In the genomic region with DNA sequence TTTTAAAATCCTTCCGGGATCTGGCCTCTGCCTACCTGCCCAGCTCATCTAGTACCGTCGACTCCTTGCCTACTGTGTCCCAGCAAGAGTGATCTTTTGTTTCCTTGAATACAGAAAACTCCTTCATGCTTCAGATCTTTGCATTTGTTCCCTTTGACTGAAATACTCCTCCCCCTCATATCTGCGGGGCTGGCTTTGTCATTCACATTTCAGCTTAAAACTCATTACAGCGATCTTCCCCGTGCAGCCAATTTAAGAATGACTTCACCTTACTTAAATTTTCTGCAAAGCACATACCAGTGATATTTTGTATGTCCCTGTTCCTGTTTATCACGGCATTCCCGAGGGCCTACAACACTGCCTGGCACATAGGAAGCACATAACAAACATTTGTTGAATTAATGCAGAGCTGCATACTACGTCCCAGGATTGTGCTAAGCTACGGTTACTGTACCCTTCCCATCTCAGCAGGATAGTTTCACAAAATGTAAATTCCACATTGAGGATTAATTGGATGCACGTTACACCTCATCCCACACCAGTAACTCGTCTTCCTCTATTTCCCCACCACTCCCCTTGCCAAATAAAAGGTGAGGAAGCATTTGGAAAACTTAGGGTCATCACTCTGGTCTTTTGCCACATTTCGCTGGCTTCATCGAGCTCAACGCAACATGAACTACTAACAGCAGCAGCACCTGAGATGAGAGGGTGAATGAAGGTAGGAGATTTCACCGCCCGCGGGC, we compare ENCODE assay signal across 8 cellular contexts. TPM values are rescaled to one million over a fixed set of nuclear protein-coding genes. Genes with fewer than 3 reads are reported as not detected.
DNase-seq lines count a peak whose midpoint lies in the region; ATAC-seq and TF ChIP-seq lines count a peak whose summit lies in the region.

No MANE protein-coding gene starts in this region.

- H3K4me2 ChIP-seq in OCI-LY1 (ENCODE audit: low read length) (peak overlapping the region; percentile 89), osteoblast (ENCODE audit: insufficient read depth, low read length) (peak overlapping the region; percentile 100)

- H3K79me2 ChIP-seq in OCI-LY1 (ENCODE audit: insufficient read depth, low read length) (peaks cover 38% of the 10 kb centered on the region), osteoblast (ENCODE audit: insufficient read depth, low read length) (peaks cover 39% of the 10 kb centered on the region)

- no peaks in the 10 kb centered on the region for H3K9me3 Mint-ChIP-seq in CD4-positive, alpha-beta T cell

- peaks cover 23% of the 10 kb centered on the region for H3K36me3 ChIP-seq in OCI-LY1 (ENCODE audit: insufficient read depth, low read length)
- peaks cover 3% of the 10 kb centered on the region for H3K36me3 ChIP-seq in osteoblast (ENCODE audit: insufficient read depth, low read length)

- CTCF ChIA-PET in CD4-positive, alpha-beta T cell (lab: Charles Lee): interaction anchor here (1.0 to 1.6 kb wide), 2 partner anchors 149 to 200 kb away, joined by 3 to 4 read pairs; no protein-coding TSS in a partner anchor

- DNase-seq in CD4-positive, alpha-beta T cell: no peak
- DNase-seq in epithelial cell of esophagus (ENCODE audit: low read depth): no peak
- DNase-seq in osteoblast (ENCODE audit: insufficient read length, low spot score, missing footprints): no peak
- DNase-seq in HPDE6-E6E7 (ENCODE audit: extremely low spot score): no peak
- no peak for DNase-seq in cortex of kidney (lab: John Stamatoyannopoulos, UW)
- DNase-seq in stimulated activated CD4-positive, alpha-beta T cell treated with anti-CD3 and anti-CD28 coated beads, Interleukin-4, amount 100 ng/mL, for 4 hours: no peak
- no peak for DNase-seq in SKM-1 treated with dmso at 0.1 percent for 144 hours (lab: John Stamatoyannopoulos, UW; ENCODE audit: unreplicated experiment)

- no peaks in the 10 kb centered on the region for H3K27me3 ChIP-seq in CD4-positive, alpha-beta T cell (ENCODE audit: control insufficient read depth, insufficient read depth, low read length)
- H3K27me3 ChIP-seq in OCI-LY1 (ENCODE audit: insufficient read depth, low read length) (no peaks in the 10 kb centered on the region), osteoblast (ENCODE audit: insufficient read depth, low read length) (no peaks in the 10 kb centered on the region)

- TF ChIP-seq CTCF in CD4-positive, alpha-beta T cell (IDR thresholded peaks at IDR 0.05): no peak
- TF ChIP-seq CTCF in OCI-LY1 (IDR thresholded peaks at IDR 0.05; ENCODE audit: low read length) (no peak), epithelial cell of esophagus (IDR thresholded peaks at IDR 0.05; ENCODE audit: insufficient read depth, low read depth, low read length, missing control alignments) (no peak), osteoblast (IDR thresholded peaks at IDR 0.05; ENCODE audit: extremely low read depth, low read depth, low read length) (no peak)

- H3K9me2 ChIP-seq in OCI-LY1 (ENCODE audit: low read depth, low read length): no peaks in the 10 kb centered on the region

- peaks cover 1% of the 10 kb centered on the region for H3K36me3 Mint-ChIP-seq in CD4-positive, alpha-beta T cell (ENCODE audit: low read depth)

- H3K4me3 Mint-ChIP-seq in CD4-positive, alpha-beta T cell: peak overlapping the region; percentile 88

- no peak for ATAC-seq in CD4-positive, alpha-beta T cell (ENCODE audit: poor library complexity)

- H3K4me3 ChIP-seq in OCI-LY1 (ENCODE audit: low read depth, low read length, poor library complexity, severe bottlenecking): peak overlapping the region; percentile 84
- peak overlapping the region; percentile 63 for H3K4me3 ChIP-seq in epithelial cell of esophagus (ENCODE audit: low read length)
- peak overlapping the region; percentile 90 for H3K4me3 ChIP-seq in osteoblast (ENCODE audit: insufficient read depth, low read length)

- H3K27ac ChIP-seq in CD4-positive, alpha-beta T cell (ENCODE audit: low read depth, low read length): peak overlapping the region; percentile 40
- H3K27ac ChIP-seq in OCI-LY1 (ENCODE audit: low read depth, low read length, poor library complexity, severe bottlenecking) (peak overlapping the region; percentile 61), osteoblast (ENCODE audit: low read depth, low read length) (peak overlapping the region; percentile 63)

- H3K4me1 Mint-ChIP-seq in CD4-positive, alpha-beta T cell (ENCODE audit: low read depth): peaks cover 14% of the 10 kb centered on the region

- H3K9ac ChIP-seq in OCI-LY1 (ENCODE audit: low read length): peak overlapping the region; percentile 75

- intact Hi-C loops in CD4-positive, alpha-beta T cell (cut with DNase I, micrococcal nuclease): loop anchor here (1.0 to 10.0 kb wide), 12 partner anchors 47 to 1913 kb away; a partner anchor contains a TSS

- no peaks in the 10 kb centered on the region for H4K20me1 ChIP-seq in OCI-LY1 (ENCODE audit: insufficient read depth, low read length)
- H4K20me1 ChIP-seq in osteoblast (ENCODE audit: insufficient read depth, low read length): peaks cover 27% of the 10 kb centered on the region

- H3K27me3 Mint-ChIP-seq in CD4-positive, alpha-beta T cell: no peaks in the 10 kb centered on the region

- POLR2A ChIA-PET in CD4-positive, alpha-beta T cell (lab: Charles Lee): interaction anchor here (0.6 to 2.8 kb wide), 13 partner anchors 17 to 1397 kb away, joined by 3 to 39 read pairs (median 6); a partner anchor contains a TSS

- H3K27ac Mint-ChIP-seq in CD4-positive, alpha-beta T cell: peak overlapping the region; percentile 83

- H3F3A ChIP-seq in OCI-LY1 (ENCODE audit: insufficient read depth, low read length): no peaks in the 10 kb centered on the region

- H2AFZ ChIP-seq in OCI-LY1 (ENCODE audit: low read length): peak overlapping the region; percentile 81; the same call in 1 of the 2 replicates
- peak overlapping the region; percentile 94 for H2AFZ ChIP-seq in osteoblast (ENCODE audit: low read length)

- H3K9me3 ChIP-seq in CD4-positive, alpha-beta T cell (ENCODE audit: control insufficient read depth, low read length): no peaks in the 10 kb centered on the region
- H3K9me3 ChIP-seq in OCI-LY1 (ENCODE audit: low read length): no peaks in the 10 kb centered on the region
- no peaks in the 10 kb centered on the region for H3K9me3 ChIP-seq in osteoblast (ENCODE audit: low read depth, low read length)

- H3K4me1 ChIP-seq in OCI-LY1 (ENCODE audit: insufficient read depth, low read length, severe bottlenecking) (peaks cover 33% of the 10 kb centered on the region), osteoblast (ENCODE audit: insufficient read depth, low read length) (peaks cover 17% of the 10 kb centered on the region)

RNA-seq across cellular contexts. Expression of a gene that starts 0.8 kb away (rescaled TPM):
- total RNA-seq in CD4-positive, alpha-beta T cell: 10 to 100 TPM; 12.9 to 13.7 TPM
- 42.0 and 48.3 TPM in 2 replicates for total RNA-seq in osteoblast
